In genomic region chr10:118594392-118595063, GRCh38 we compare ENCODE assay signal across 8 cellular contexts. TPM values are rescaled to one million over a fixed set of nuclear protein-coding genes. Genes with fewer than 3 reads are reported as not detected.
A peak's percentile ranks its signal among the peaks of the same experiment; 100 is the strongest.
DNase-seq lines count a peak whose midpoint lies in the region; ATAC-seq, FAIRE-seq and TF ChIP-seq lines count a peak whose summit lies in the region.

No MANE protein-coding gene starts in this region.

- intact Hi-C loops in CD14-positive monocyte (cut with micrococcal nuclease), result no loop called here
- intact Hi-C loops in HepG2 (cut with micrococcal nuclease; ENCODE audit: unreplicated experiment), result no loop called here

- TF ChIP-seq RAD21 in HepG2 (CRISPR knock-in tag; IDR thresholded peaks at IDR 0.05), result 0 out of 2 replicates have a peak, but pooled peaks have one; percentile 9

- no TSS peak for BruUV-seq in HepG2 (replicated peaks; lab: Mats Ljungman, UMichigan)

- WGBS in HepG2 (ENCODE audit: low lambda C conversion rate), result 90% methylated on average over 51 of the region's 70 CpGs

- no peak for FAIRE-seq in HepG2 (lab: Jason Lieb, UNC)

- H3K36me3 ChIP-seq in HepG2 (replicated peaks in 1 of 2; ENCODE audit: control insufficient read depth in 1 of 2, insufficient read depth in 2 of 2, low read length in 2 of 2), result no peaks in the 10 kb centered on the region

- H3K4me2 ChIP-seq in HepG2 (ENCODE audit: low read depth, low read length), result no peak overlapping the region

- peak; percentile 28 for ATAC-seq in central memory CD8-positive, alpha-beta T cell (replicated peaks; ENCODE audit: extremely low read depth, poor library complexity, severe bottlenecking)
- ATAC-seq in HepG2, result peak; percentile 71
- peak; percentile 82 for ATAC-seq in stimulated activated naive CD8-positive, alpha-beta T cell treated with anti-CD3 and anti-CD28 coated beads, Interleukin-15, amount 100 ng/mL, for 72 hours

- H3K4me1 ChIP-seq in HepG2 (ENCODE audit: insufficient read depth, low read length), result no peaks in the 10 kb centered on the region

- no peak for TF ChIP-seq POLR2A in HepG2 (IDR thresholded peaks at IDR 0.05; ENCODE audit: insufficient read depth in 1 of 2, low read depth in 2 of 2, low read length in 2 of 2)

- TF ChIP-seq EP300 in HepG2 (IDR thresholded peaks at IDR 0.05; ENCODE audit: low read depth in 2 of 2, low read length in 2 of 2) (no peak), HepG2 (CRISPR knock-in tag; IDR thresholded peaks at IDR 0.05; ENCODE audit: borderline replicate concordance) (no peak)

- peak; percentile 29 for TF ChIP-seq CTCF in CD14-positive monocyte (IDR thresholded peaks at IDR 0.05)
- peak; percentile 44 for TF ChIP-seq CTCF in HepG2 (CRISPR knock-in tag; IDR thresholded peaks at IDR 0.05)

- H3K9ac ChIP-seq in HepG2 (ENCODE audit: insufficient read depth, low read depth, low read length), result no peak overlapping the region

- POLR2A ChIA-PET in HepG2 (lab: Yijun Ruan, JAX), result no interaction called here

- H3K4me3 Mint-ChIP-seq in CD14-positive monocyte, result peak overlapping the region in 1 of 2 donors; percentile 84
- H3K4me3 Mint-ChIP-seq in central memory CD8-positive, alpha-beta T cell, result peak overlapping the region; percentile 11
- peak overlapping the region in 1 of 2 donors; percentile 51 for H3K4me3 Mint-ChIP-seq in stimulated activated naive CD8-positive, alpha-beta T cell treated with anti-CD3 and anti-CD28 coated beads, Interleukin-15, amount 100 ng/mL, for 72 hours

- CTCF ChIA-PET in HepG2 (lab: Yijun Ruan, JAX; ENCODE audit: low intra/inter-chr PET ratio, low total read pairs), result no interaction called here

- no peak overlapping the region for H3K4me3 ChIP-seq in HepG2 (replicated peaks in 1 of 3; ENCODE audit: insufficient read depth in 1 of 3, low read depth in 2 of 3, low read length in 3 of 3)

- H3K4me1 Mint-ChIP-seq in CD14-positive monocyte, result peaks cover 1% of the 10 kb centered on the region
- peaks cover 18% of the 10 kb centered on the region for H3K4me1 Mint-ChIP-seq in central memory CD8-positive, alpha-beta T cell
- H3K4me1 Mint-ChIP-seq in stimulated activated naive CD8-positive, alpha-beta T cell treated with anti-CD3 and anti-CD28 coated beads, Interleukin-15, amount 100 ng/mL, for 72 hours, result peaks cover 30% of the 10 kb centered on the region

- H3K27me3 Mint-ChIP-seq in CD14-positive monocyte (ENCODE audit: low read depth in 3 of 3), result peaks cover 54 to 68% (median 64%) of the 10 kb centered on the region in 3 donors
- H3K27me3 Mint-ChIP-seq in central memory CD8-positive, alpha-beta T cell, result peaks cover 88% of the 10 kb centered on the region
- peaks cover 59% of the 10 kb centered on the region for H3K27me3 Mint-ChIP-seq in stimulated activated naive CD8-positive, alpha-beta T cell treated with anti-CD3 and anti-CD28 coated beads, Interleukin-15, amount 100 ng/mL, for 72 hours

- H3K9me3 Mint-ChIP-seq in CD14-positive monocyte, result peaks cover 8 to 24% (median 17%) of the 10 kb centered on the region in 7 donors
- H3K9me3 Mint-ChIP-seq in central memory CD8-positive, alpha-beta T cell, result no peaks in the 10 kb centered on the region
- H3K9me3 Mint-ChIP-seq in stimulated activated naive CD8-positive, alpha-beta T cell treated with anti-CD3 and anti-CD28 coated beads, Interleukin-15, amount 100 ng/mL, for 72 hours, result peaks cover 0 to 13% of the 10 kb centered on the region in 2 donors

- H3K36me3 Mint-ChIP-seq in CD14-positive monocyte, result peaks cover 6 to 7% of the 10 kb centered on the region in 2 donors
- H3K36me3 Mint-ChIP-seq in central memory CD8-positive, alpha-beta T cell (ENCODE audit: insufficient read depth), result peaks cover 1% of the 10 kb centered on the region

- H4K20me1 ChIP-seq in HepG2 (ENCODE audit: insufficient read depth, low read length), result no peaks in the 10 kb centered on the region

- H2AFZ ChIP-seq in HepG2 (ENCODE audit: low read length), result no peak overlapping the region

- H3K27ac ChIP-seq in HepG2 (ENCODE audit: extremely low read length, insufficient read depth, low read length), result no peak overlapping the region

- H3K27me3 ChIP-seq in HepG2 (ENCODE audit: control insufficient read depth in 1 of 2, insufficient read depth in 2 of 2, low read length in 2 of 2), result peaks cover 0 to 5% of the 10 kb centered on the region in 2 experiments; a peak in 3 of 5 replicates

- no peaks in the 10 kb centered on the region for H3K79me2 ChIP-seq in HepG2 (ENCODE audit: insufficient read depth, low read length)

- in situ Hi-C loops in SK-MEL-5 (cut with HindIII; ENCODE audit: low pct_unique_long_range_greater_than_20kb, low sequenced_read_pairs) (no loop called here), HepG2 (cut with HindIII; ENCODE audit: extremely low pct_ligation_motif_present, low pct_unique_long_range_greater_than_20kb) (no loop called here)

- no peaks in the 10 kb centered on the region for H3K9me3 ChIP-seq in HepG2 (ENCODE audit: low read length)

- DNase-seq in CD14-positive monocyte (ENCODE audit: low spot score) (no peak), SK-MEL-5 (ENCODE audit: low read depth, low spot score) (peak; percentile 57), HepG2 (ENCODE audit: low spot score) (no peak), D341Med (ENCODE audit: low spot score) (no peak), RKO (ENCODE audit: low spot score) (no peak), LoVo (ENCODE audit: low spot score) (no peak)
- no peak for DNase-seq in central memory CD8-positive, alpha-beta T cell (ENCODE audit: low spot score in 2 of 2)
- DNase-seq in stimulated activated naive CD8-positive, alpha-beta T cell treated with anti-CD3 and anti-CD28 coated beads, Interleukin-15, amount 100 ng/mL, for 72 hours, result peak; percentile 46 to 49

- H3K27ac Mint-ChIP-seq in CD14-positive monocyte, result no peak overlapping the region
- no peak overlapping the region for H3K27ac Mint-ChIP-seq in central memory CD8-positive, alpha-beta T cell (ENCODE audit: low read depth)
- peak overlapping the region in 1 of 2 donors; percentile 77 for H3K27ac Mint-ChIP-seq in stimulated activated naive CD8-positive, alpha-beta T cell treated with anti-CD3 and anti-CD28 coated beads, Interleukin-15, amount 100 ng/mL, for 72 hours

TF ChIP-seq in HepG2, 621 proteins besides CTCF, POLR2A, EP300 and RAD21 (continues in another document):
- TF ChIP-seq HNRNPH1 (optimal IDR thresholded peaks at IDR 0.05; ENCODE audit: low read depth, low read length), result no peak
- TF ChIP-seq, protein P1, sequence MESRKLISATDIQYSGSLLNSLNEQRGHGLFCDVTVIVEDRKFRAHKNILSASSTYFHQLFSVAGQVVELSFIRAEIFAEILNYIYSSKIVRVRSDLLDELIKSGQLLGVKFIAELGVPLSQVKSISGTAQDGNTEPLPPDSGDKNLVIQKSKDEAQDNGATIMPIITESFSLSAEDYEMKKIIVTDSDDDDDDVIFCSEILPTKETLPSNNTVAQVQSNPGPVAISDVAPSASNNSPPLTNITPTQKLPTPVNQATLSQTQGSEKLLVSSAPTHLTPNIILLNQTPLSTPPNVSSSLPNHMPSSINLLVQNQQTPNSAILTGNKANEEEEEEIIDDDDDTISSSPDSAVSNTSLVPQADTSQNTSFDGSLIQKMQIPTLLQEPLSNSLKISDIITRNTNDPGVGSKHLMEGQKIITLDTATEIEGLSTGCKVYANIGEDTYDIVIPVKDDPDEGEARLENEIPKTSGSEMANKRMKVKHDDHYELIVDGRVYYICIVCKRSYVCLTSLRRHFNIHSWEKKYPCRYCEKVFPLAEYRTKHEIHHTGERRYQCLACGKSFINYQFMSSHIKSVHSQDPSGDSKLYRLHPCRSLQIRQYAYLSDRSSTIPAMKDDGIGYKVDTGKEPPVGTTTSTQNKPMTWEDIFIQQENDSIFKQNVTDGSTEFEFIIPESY (CRISPR knock-in tag; IDR thresholded peaks at IDR 0.05), result peak; percentile 71
- no peak for TF ChIP-seq SMC3 (IDR thresholded peaks at IDR 0.05; ENCODE audit: low read length)
- TF ChIP-seq RAD51 (IDR thresholded peaks at IDR 0.05; ENCODE audit: borderline replicate concordance), result no peak
- TF ChIP-seq ZNF639 (CRISPR knock-in tag; conservative IDR thresholded peaks at IDR 0.05), result no peak

RNA-seq across cellular contexts. Expression of gene PRLHR, which starts 0.9 kb away (rescaled TPM):
- polyA plus RNA-seq in CD14-positive monocyte, result not detected
- total RNA-seq in SK-MEL-5 (2014; rRNA removed; shearing (Covaris generic)), result not detected in 2 replicates
- not detected in 2 replicates for polyA plus RNA-seq in SK-MEL-5 (2015; cell fraction: cytosol; rRNA removed)
- polyA plus RNA-seq in SK-MEL-5 (2015; cell fraction: nucleus; rRNA removed), result not detected in 2 replicates
- not detected in 2 replicates for total RNA-seq in HepG2 (2016; rRNA removed; fragmentation: Illumina TruSeq; extraction: Trizol)
- total RNA-seq in HepG2 (2016; cell fraction: cytosol; rRNA removed; fragmentation: Illumina TruSeq; extraction: Trizol; ENCODE audit: low read depth), result not detected in 2 replicates
- total RNA-seq in HepG2 (2016; cell fraction: insoluble cytoplasmic fraction; rRNA removed; fragmentation: Illumina TruSeq; extraction: Trizol), result not detected in 2 replicates
- not detected in 2 replicates for total RNA-seq in HepG2 (2016; cell fraction: membrane; rRNA removed; fragmentation: Illumina TruSeq; extraction: Trizol)
- not detected in 2 replicates for total RNA-seq in HepG2 (2016; cell fraction: nucleus; rRNA removed; fragmentation: Illumina TruSeq; extraction: Trizol)
- polyA plus RNA-seq in HepG2 (2011; rRNA removed), result not detected in 2 replicates
- not detected in 2 replicates for polyA plus RNA-seq in HepG2 (2011; cell fraction: cytosol; rRNA removed)
- polyA plus RNA-seq in HepG2 (2011; cell fraction: nucleus; rRNA removed), result not detected in 2 replicates
- not detected in 2 replicates for polyA plus RNA-seq in HepG2 (2012)
- not detected in 2 replicates for polyA plus RNA-seq in HepG2 (2016; cell fraction: cytosol; fragmentation: Illumina TruSeq; extraction: Trizol; ENCODE audit: low read depth)
- not detected in 2 replicates for polyA plus RNA-seq in HepG2 (2016; cell fraction: insoluble cytoplasmic fraction; fragmentation: Illumina TruSeq; extraction: Trizol; ENCODE audit: low read depth)
- polyA plus RNA-seq in HepG2 (2016; cell fraction: membrane; fragmentation: Illumina TruSeq; extraction: Trizol; ENCODE audit: low read depth), result not detected in 2 replicates
- polyA plus RNA-seq in HepG2 (2016; cell fraction: nucleus; fragmentation: Illumina TruSeq; extraction: Trizol; ENCODE audit: insufficient read depth, low read depth), result not detected in 2 replicates
- not detected in 2 replicates for polyA minus RNA-seq in HepG2 (2011; rRNA and poly(A)+ RNA removed; ENCODE audit: low replicate concordance)
- not detected in 2 replicates for polyA minus RNA-seq in HepG2 (2011; cell fraction: cytosol; rRNA and poly(A)+ RNA removed)
- not detected in 2 replicates for polyA minus RNA-seq in HepG2 (2011; cell fraction: nucleus; rRNA and poly(A)+ RNA removed)

Comparison
In these comparisons a context has a peak if more than half of its experiments do, and no peak if none do; other contexts are left out.
1. DNase-seq: peak in SK-MEL-5 (single experiment) and stimulated activated naive CD8-positive, alpha-beta T cell treated with anti-CD3 and anti-CD28 coated beads, Interleukin-15, amount 100 ng/mL, for 72 hours (2 of 2); none in CD14-positive monocyte (single experiment), central memory CD8-positive, alpha-beta T cell (0 of 2), HepG2 (single experiment), D341Med (single experiment), RKO (single experiment) and LoVo (single experiment).
2. ATAC-seq: peak in every context shown above with its lines; median percentile 82 in stimulated activated naive CD8-positive, alpha-beta T cell treated with anti-CD3 and anti-CD28 coated beads, Interleukin-15, amount 100 ng/mL, for 72 hours; 71 in HepG2; 28 in central memory CD8-positive, alpha-beta T cell.